In the genomic region with DNA sequence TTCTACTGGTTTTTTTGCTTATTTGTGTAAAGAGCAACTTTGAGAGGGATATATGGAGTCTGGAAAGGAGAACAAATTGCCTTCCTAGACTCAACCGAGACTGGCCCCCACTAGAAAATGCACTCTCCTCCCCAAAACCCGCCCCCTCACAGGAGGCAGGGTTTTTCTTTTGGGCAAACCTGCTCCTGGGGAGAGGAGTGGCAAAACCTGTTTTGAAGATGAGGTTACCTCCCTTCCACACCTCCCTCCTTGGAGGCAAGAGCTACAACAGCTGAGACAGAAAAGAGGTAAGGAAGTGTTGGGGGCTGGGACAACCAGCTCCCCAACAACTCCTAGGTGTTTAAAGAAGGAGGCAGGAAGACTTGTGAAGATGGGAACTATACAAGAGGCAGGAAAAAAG, we compare ENCODE assay signal across 1 cellular context.
TF ChIP-seq lines count a peak whose summit lies in the region.

A gene with protein sequence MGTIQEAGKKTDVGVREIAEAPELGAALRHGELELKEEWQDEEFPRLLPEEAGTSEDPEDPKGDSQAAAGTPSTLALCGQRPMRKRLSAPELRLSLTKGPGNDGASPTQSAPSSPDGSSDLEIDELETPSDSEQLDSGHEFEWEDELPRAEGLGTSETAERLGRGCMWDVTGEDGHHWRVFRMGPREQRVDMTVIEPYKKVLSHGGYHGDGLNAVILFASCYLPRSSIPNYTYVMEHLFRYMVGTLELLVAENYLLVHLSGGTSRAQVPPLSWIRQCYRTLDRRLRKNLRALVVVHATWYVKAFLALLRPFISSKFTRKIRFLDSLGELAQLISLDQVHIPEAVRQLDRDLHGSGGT (plus strand): TSS at position 231 of the 400 bp plus-strand sequence. CDS start 140 bp downstream, at position 371.

TF ChIP-seq in HCT116, 20 proteins besides CTCF, POLR2A, EP300 and RAD21:
- TF ChIP-seq EGR1 (IDR thresholded peaks at IDR 0.05; ENCODE audit: low read depth) (peak; percentile 34; the same call in 1 of the 2 replicates), FOSL1 (IDR thresholded peaks at IDR 0.05; ENCODE audit: low read depth) (no peak)
